9 cellular contexts compared by ENCODE assay signal in genomic region chr3:141714671-141715070, GRCh38. TPM values are rescaled to one million over a fixed set of nuclear protein-coding genes. Genes with fewer than 3 reads are reported as not detected.
"Had no signal": no experiment of that assay in that cellular context is flagged by ENCODE, and none has a peak within 500 bp of the region (broad histone marks: within the 10 kb centered on the region; RNA-seq: fewer than 3 reads in every experiment).

No MANE protein-coding gene starts in this region.

- FAIRE-seq: G401.6, GM12878, GM12891, GM12892, GM18507, GM19239 had no signal

- H3K4me3 ChIP-seq: GM12878 had no signal

- ATAC-seq: GM12878 had no signal

- DNase-seq: GDM1, GF-D8 had no signal

RNA-seq across cellular contexts. Expression of gene GRK7, which starts 48.5 kb away (rescaled TPM):
- total RNA-seq: G401, GM12878 had no signal
- polyA plus RNA-seq: GM12878 had no signal
